1 cellular context compared by ENCODE assay signal in the genomic region with DNA sequence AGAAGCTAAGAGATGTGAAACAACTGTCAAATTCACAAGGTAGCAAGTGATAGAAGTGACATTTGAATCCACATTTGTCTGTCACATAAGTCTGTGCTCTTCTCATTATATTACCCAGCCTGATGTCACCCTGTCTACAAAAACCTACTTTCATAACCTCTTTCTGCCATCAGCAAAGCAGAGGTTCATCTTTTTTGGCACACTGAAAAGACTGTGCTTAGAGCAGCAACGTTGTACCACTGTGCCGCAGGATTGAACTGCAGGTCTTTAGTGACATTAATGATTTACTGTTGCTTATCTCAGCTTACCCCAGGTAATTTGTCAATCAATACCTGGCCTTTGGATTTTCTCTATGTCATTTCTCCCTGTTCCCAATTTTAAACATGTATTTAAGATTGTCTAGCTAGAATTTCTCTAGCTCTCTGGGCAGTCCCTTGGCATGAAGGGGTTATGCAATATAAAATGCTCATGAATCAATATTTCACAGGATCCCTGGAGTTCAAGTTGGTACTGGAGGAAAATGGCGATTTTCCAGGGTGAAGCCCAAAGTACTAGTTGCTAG.
TF ChIP-seq lines count a peak whose summit lies in the region.

No MANE protein-coding gene starts in this region.

TF ChIP-seq in HepG2, 621 proteins besides CTCF, POLR2A, EP300 and RAD21 (continued from another document and continues in another):
- TF ChIP-seq ARID3A (IDR thresholded peaks at IDR 0.05; ENCODE audit: low read depth, low read length) (peak; percentile 77), IRF2 (CRISPR knock-in tag; IDR thresholded peaks at IDR 0.05) (no peak), ZEB1 (IDR thresholded peaks at IDR 0.05; ENCODE audit: insufficient replicate concordance, low read depth) (peak; percentile 64), ZNF318 (CRISPR knock-in tag; IDR thresholded peaks at IDR 0.05) (no peak), ZNF451 (CRISPR knock-in tag; IDR thresholded peaks at IDR 0.05) (no peak), MATR3 (CRISPR knock-in tag; IDR thresholded peaks at IDR 0.05) (no peak), ARID2 (CRISPR knock-in tag; IDR thresholded peaks at IDR 0.05; ENCODE audit: borderline replicate concordance) (0 out of 2 replicates have a peak, but pooled peaks have one; percentile 54), ZNF891 (CRISPR knock-in tag; IDR thresholded peaks at IDR 0.05) (no peak), TIGD3 (CRISPR knock-in tag; IDR thresholded peaks at IDR 0.05; ENCODE audit: borderline replicate concordance) (no peak), CREBL2 (CRISPR knock-in tag; IDR thresholded peaks at IDR 0.05; ENCODE audit: borderline replicate concordance) (no peak), ZNF589 (CRISPR knock-in tag; conservative IDR thresholded peaks at IDR 0.05) (no peak), ZNF546 (CRISPR knock-in tag; conservative IDR thresholded peaks at IDR 0.05) (no peak), SETDB1 (CRISPR knock-in tag; IDR thresholded peaks at IDR 0.05; ENCODE audit: borderline replicate concordance) (no peak), REPIN1 (CRISPR knock-in tag; IDR thresholded peaks at IDR 0.05; ENCODE audit: borderline replicate concordance, low read depth) (peak; percentile 70; the same call in 1 of the 2 replicates), KLF6 (CRISPR knock-in tag; IDR thresholded peaks at IDR 0.05) (no peak), ZNF207 (IDR thresholded peaks at IDR 0.05; ENCODE audit: borderline replicate concordance) (no peak), HIVEP1 (CRISPR knock-in tag; IDR thresholded peaks at IDR 0.05) (no peak), ZKSCAN1 (IDR thresholded peaks at IDR 0.05; ENCODE audit: low read length) (no peak), ZSCAN29 (CRISPR knock-in tag; conservative IDR thresholded peaks at IDR 0.05) (peak; percentile 40; the same call in 1 of the 2 replicates)
- TF ChIP-seq, protein P1, sequence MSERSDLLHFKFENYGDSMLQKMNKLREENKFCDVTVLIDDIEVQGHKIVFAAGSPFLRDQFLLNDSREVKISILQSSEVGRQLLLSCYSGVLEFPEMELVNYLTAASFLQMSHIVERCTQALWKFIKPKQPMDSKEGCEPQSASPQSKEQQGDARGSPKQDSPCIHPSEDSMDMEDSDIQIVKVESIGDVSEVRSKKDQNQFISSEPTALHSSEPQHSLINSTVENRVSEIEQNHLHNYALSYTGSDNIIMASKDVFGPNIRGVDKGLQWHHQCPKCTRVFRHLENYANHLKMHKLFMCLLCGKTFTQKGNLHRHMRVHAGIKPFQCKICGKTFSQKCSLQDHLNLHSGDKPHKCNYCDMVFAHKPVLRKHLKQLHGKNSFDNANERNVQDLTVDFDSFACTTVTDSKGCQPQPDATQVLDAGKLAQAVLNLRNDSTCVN (CRISPR knock-in tag; IDR thresholded peaks at IDR 0.05; ENCODE audit: borderline replicate concordance), result no peak
- TF ChIP-seq, protein P2, sequence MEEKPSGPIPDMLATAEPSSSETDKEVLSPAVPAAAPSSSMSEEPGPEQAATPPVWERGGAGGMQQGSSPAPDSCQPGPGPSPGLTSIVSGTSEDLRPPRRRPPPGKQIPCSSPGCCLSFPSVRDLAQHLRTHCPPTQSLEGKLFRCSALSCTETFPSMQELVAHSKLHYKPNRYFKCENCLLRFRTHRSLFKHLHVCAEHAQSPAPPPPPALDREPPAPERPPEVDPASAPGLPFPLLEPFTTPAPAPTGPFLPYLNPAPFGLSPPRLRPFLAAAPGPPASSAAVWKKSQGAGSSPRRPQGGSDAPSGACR (CRISPR knock-in tag; IDR thresholded peaks at IDR 0.05), result no peak
- TF ChIP-seq, protein P3, sequence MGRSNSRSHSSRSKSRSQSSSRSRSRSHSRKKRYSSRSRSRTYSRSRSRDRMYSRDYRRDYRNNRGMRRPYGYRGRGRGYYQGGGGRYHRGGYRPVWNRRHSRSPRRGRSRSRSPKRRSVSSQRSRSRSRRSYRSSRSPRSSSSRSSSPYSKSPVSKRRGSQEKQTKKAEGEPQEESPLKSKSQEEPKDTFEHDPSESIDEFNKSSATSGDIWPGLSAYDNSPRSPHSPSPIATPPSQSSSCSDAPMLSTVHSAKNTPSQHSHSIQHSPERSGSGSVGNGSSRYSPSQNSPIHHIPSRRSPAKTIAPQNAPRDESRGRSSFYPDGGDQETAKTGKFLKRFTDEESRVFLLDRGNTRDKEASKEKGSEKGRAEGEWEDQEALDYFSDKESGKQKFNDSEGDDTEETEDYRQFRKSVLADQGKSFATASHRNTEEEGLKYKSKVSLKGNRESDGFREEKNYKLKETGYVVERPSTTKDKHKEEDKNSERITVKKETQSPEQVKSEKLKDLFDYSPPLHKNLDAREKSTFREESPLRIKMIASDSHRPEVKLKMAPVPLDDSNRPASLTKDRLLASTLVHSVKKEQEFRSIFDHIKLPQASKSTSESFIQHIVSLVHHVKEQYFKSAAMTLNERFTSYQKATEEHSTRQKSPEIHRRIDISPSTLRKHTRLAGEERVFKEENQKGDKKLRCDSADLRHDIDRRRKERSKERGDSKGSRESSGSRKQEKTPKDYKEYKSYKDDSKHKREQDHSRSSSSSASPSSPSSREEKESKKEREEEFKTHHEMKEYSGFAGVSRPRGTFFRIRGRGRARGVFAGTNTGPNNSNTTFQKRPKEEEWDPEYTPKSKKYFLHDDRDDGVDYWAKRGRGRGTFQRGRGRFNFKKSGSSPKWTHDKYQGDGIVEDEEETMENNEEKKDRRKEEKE (IDR thresholded peaks at IDR 0.05), result no peak
- TF ChIP-seq, protein P4, sequence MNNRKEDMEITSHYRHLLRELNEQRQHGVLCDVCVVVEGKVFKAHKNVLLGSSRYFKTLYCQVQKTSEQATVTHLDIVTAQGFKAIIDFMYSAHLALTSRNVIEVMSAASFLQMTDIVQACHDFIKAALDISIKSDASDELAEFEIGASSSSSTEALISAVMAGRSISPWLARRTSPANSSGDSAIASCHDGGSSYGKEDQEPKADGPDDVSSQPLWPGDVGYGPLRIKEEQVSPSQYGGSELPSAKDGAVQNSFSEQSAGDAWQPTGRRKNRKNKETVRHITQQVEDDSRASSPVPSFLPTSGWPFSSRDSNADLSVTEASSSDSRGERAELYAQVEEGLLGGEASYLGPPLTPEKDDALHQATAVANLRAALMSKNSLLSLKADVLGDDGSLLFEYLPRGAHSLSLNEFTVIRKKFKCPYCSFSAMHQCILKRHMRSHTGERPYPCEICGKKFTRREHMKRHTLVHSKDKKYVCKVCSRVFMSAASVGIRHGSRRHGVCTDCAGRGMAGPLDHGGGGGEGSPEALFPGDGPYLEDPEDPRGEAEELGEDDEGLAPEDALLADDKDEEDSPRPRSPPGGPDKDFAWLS (CRISPR knock-in tag; IDR thresholded peaks at IDR 0.05; ENCODE audit: borderline replicate concordance), result no peak
- TF ChIP-seq, protein P5, sequence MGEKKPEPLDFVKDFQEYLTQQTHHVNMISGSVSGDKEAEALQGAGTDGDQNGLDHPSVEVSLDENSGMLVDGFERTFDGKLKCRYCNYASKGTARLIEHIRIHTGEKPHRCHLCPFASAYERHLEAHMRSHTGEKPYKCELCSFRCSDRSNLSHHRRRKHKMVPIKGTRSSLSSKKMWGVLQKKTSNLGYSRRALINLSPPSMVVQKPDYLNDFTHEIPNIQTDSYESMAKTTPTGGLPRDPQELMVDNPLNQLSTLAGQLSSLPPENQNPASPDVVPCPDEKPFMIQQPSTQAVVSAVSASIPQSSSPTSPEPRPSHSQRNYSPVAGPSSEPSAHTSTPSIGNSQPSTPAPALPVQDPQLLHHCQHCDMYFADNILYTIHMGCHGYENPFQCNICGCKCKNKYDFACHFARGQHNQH (CRISPR knock-in tag; IDR thresholded peaks at IDR 0.05), result no peak
- TF ChIP-seq, protein P6, sequence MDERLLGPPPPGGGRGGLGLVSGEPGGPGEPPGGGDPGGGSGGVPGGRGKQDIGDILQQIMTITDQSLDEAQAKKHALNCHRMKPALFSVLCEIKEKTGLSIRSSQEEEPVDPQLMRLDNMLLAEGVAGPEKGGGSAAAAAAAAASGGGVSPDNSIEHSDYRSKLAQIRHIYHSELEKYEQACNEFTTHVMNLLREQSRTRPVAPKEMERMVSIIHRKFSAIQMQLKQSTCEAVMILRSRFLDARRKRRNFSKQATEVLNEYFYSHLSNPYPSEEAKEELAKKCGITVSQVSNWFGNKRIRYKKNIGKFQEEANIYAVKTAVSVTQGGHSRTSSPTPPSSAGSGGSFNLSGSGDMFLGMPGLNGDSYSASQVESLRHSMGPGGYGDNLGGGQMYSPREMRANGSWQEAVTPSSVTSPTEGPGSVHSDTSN (CRISPR knock-in tag; IDR thresholded peaks at IDR 0.05), result no peak
